In genomic region chr12:111426341-111427185, GRCh38 we compare ENCODE assay signal across 10 cellular contexts. TPM values are rescaled to one million over a fixed set of nuclear protein-coding genes. Genes with fewer than 3 reads are reported as not detected.
DNase-seq lines count a peak whose midpoint lies in the region; ATAC-seq and TF ChIP-seq lines count a peak whose summit lies in the region.
"Had no signal": no experiment of that assay in that cellular context is flagged by ENCODE, and none has a peak within 500 bp of the region (broad histone marks: within the 10 kb centered on the region; RNA-seq: fewer than 3 reads in every experiment).

No MANE protein-coding gene starts in this region.

- intact Hi-C loops in natural killer cell (cut with micrococcal nuclease): no loop called here

- H3K36me3 ChIP-seq in brain microvascular endothelial cell (replicated peaks): peaks cover 56% of the 10 kb centered on the region

- H3K4me3 ChIP-seq in brain microvascular endothelial cell (ENCODE audit: low read depth, low read length): no peak overlapping the region

- ATAC-seq in natural killer cell: peak; percentile 24 to 47 (median 28)
- no peak for ATAC-seq in GM18858 (IDR thresholded peaks at IDR 0.05; ENCODE audit: unreplicated experiment)
- no peak for ATAC-seq in GM21526 (IDR thresholded peaks at IDR 0.05; ENCODE audit: low FRiP score, unreplicated experiment)

- no peaks in the 10 kb centered on the region for H3K36me3 Mint-ChIP-seq in natural killer cell

- H3K4me1 Mint-ChIP-seq in natural killer cell: peaks cover 59 to 67% of the 10 kb centered on the region in 2 donors

- peak; percentile 85 for DNase-seq in ELR (ENCODE audit: low read depth)
- peak; percentile 39 for DNase-seq in NCI-H226
- DNase-seq in brain microvascular endothelial cell: peak; percentile 55
- DNase-seq in natural killer cell: peak; percentile 32
- no peak for DNase-seq in NCI-H526 (lab: John Stamatoyannopoulos, UW)
- no peak for DNase-seq in DMS114 treated with DMSO at 0.1 percent for 48 hours (lab: John Stamatoyannopoulos, UW; ENCODE audit: unreplicated experiment)
- DNase-seq: effector CD8-positive, alpha-beta T cell; NCI-H1694 treated with DMSO at 0.1 percent for 48 hours had no signal

- in situ Hi-C loops in brain microvascular endothelial cell (cut with HindIII; ENCODE audit: low pct_ligation_motif_present, low sequenced_read_pairs): no loop called here

- H3K27ac Mint-ChIP-seq in natural killer cell: peak overlapping the region; percentile 96 to 100

- H3K27me3 ChIP-seq in brain microvascular endothelial cell (replicated peaks): no peaks in the 10 kb centered on the region

- TF ChIP-seq CTCF in brain microvascular endothelial cell (IDR thresholded peaks at IDR 0.05; ENCODE audit: low read depth, low read length, missing control alignments) (no peak), natural killer cell (IDR thresholded peaks at IDR 0.05) (no peak)

- peak overlapping the region; percentile 77 for H3K4me3 Mint-ChIP-seq in natural killer cell

- H3K9me3 Mint-ChIP-seq in natural killer cell: no peaks in the 10 kb centered on the region

- no peaks in the 10 kb centered on the region for H3K27me3 Mint-ChIP-seq in natural killer cell (ENCODE audit: low read depth in 2 of 2)

- H3K27ac ChIP-seq in brain microvascular endothelial cell: no peak overlapping the region

RNA-seq across cellular contexts. Expression of gene SH2B3, which starts 20.8 kb away (rescaled TPM):
- total RNA-seq in natural killer cell: 10 to 100 TPM; 68.1 to 81.3 (median 68.4) TPM

RNA-seq across cellular contexts. Expression of gene PHETA1, which starts 57.7 kb away (rescaled TPM):
- total RNA-seq in natural killer cell: 1 to 10 TPM; 3.4 to 3.8 (median 3.5) TPM

Comparison
In these comparisons a context has a peak if more than half of its experiments do, and no peak if none do; other contexts are left out.
1. DNase-seq: peak in ELR (single experiment), NCI-H226 (single experiment), brain microvascular endothelial cell (single experiment) and natural killer cell (single experiment); none in NCI-H526 (0 of 2) and DMS114 treated with DMSO at 0.1 percent for 48 hours (single experiment).
2. ATAC-seq: peak in natural killer cell (3 of 3); none in GM18858 (single experiment) and GM21526 (single experiment).